25 cellular contexts compared by ENCODE assay signal in genomic region chr3:45120615-45121158, GRCh38. TPM values are rescaled to one million over a fixed set of nuclear protein-coding genes. Genes with fewer than 3 reads are reported as not detected.
DNase-seq lines count a peak whose midpoint lies in the region; ATAC-seq, FAIRE-seq and TF ChIP-seq lines count a peak whose summit lies in the region.
"Had no signal": no experiment of that assay in that cellular context is flagged by ENCODE, and none has a peak within 500 bp of the region (broad histone marks: within the 10 kb centered on the region; RNA-seq: fewer than 3 reads in every experiment).

No MANE protein-coding gene starts in this region.

- no peak overlapping the region for H2BK15ac ChIP-seq in mesenchymal stem cell (ENCODE audit: low read depth, poor library complexity, severe bottlenecking)

- no peak overlapping the region for H2BK5ac ChIP-seq in mesenchymal stem cell (ENCODE audit: low read depth, low read length, poor library complexity, severe bottlenecking)

- no peak for DNase-seq in left ventricle myocardium inferior
- DNase-seq in right cardiac atrium, result no peak
- DNase-seq in mammary epithelial cell, result no peak
- no peak for DNase-seq in mesenchymal stem cell
- DNase-seq in uterus, result no peak
- DNase-seq in GM12892 (ENCODE audit: insufficient read length), result no peak
- DNase-seq in activated CD4-positive, CD25-positive, alpha-beta regulatory T cell treated with anti-CD3 and anti-CD28 coated beads, Interleukin-2, amount 50 U/mL, for 72 hours, result no peak
- DNase-seq in SIG-M5 treated with dmso at 0.1 percent for 504 hours (lab: John Stamatoyannopoulos, UW; ENCODE audit: unreplicated experiment), result no peak
- DNase-seq: activated CD4-positive, alpha-beta T cell treated with anti-CD3 and anti-CD28 coated beads, Interleukin-2, amount 50 U/mL, for 1 hour; activated CD8-positive, alpha-beta memory T cell treated with anti-CD3 and anti-CD28 coated beads, Interleukin-2, amount 50 U/mL, for 48 hours; brain microvascular endothelial cell; cortex of kidney; DMS 273 treated with DMSO at 0.1 percent for 48 hours; left colon; NCI-H1930; retina; substantia nigra; T-helper 2 cell had no signal

- peaks cover 9% of the 10 kb centered on the region for H3K27me3 ChIP-seq in left ventricle myocardium inferior (ENCODE audit: low read depth)
- H3K27me3 ChIP-seq in right cardiac atrium (ENCODE audit: control insufficient read depth, insufficient read depth), result no peaks in the 10 kb centered on the region
- no peaks in the 10 kb centered on the region for H3K27me3 ChIP-seq in mammary epithelial cell (ENCODE audit: insufficient read depth, low read length)
- no peaks in the 10 kb centered on the region for H3K27me3 ChIP-seq in mesenchymal stem cell (ENCODE audit: control insufficient read depth in 1 of 2, insufficient read depth in 1 of 2, low read length in 2 of 2)
- no peaks in the 10 kb centered on the region for H3K27me3 ChIP-seq in uterus
- H3K27me3 ChIP-seq: BLaER1 treated with 17β-estradiol and CSF1 and Interleukin-3, amounts not matched to agents 10 nM and 100 nM; brain microvascular endothelial cell; gastroesophageal sphincter; vagina had no signal

- peaks cover 10% of the 10 kb centered on the region for H3K79me1 ChIP-seq in mesenchymal stem cell (replicated peaks; ENCODE audit: low read length, poor library complexity, severe bottlenecking)

- peak overlapping the region in 1 of 2 experiments; percentile 92 for H3K4ac ChIP-seq in mesenchymal stem cell (ENCODE audit: low read depth in 1 of 2, low read length in 2 of 2)

- no peaks in the 10 kb centered on the region for H4K20me1 ChIP-seq in mammary epithelial cell (ENCODE audit: insufficient read depth, low read length)

- CTCF ChIA-PET in mammary epithelial cell (lab: Charles Lee; ENCODE audit: low non-redundant PET), result no interaction called here

- no peak for ATAC-seq in right cardiac atrium
- ATAC-seq: gastroesophageal sphincter had no signal

- H3K27ac ChIP-seq in left ventricle myocardium inferior (replicated peaks), result peak overlapping the region; percentile 16
- H3K27ac ChIP-seq in right cardiac atrium (ENCODE audit: low read length), result no peak overlapping the region
- H3K27ac ChIP-seq in mammary epithelial cell (ENCODE audit: insufficient read depth, low read depth, low read length), result peak overlapping the region; percentile 53
- H3K27ac ChIP-seq in mesenchymal stem cell (ENCODE audit: low read length, poor library complexity, severe bottlenecking), result peak overlapping the region; percentile 21
- H3K27ac ChIP-seq in uterus, result peak overlapping the region; percentile 82 to 87
- H3K27ac ChIP-seq: BLaER1 treated with 17β-estradiol and CSF1 and Interleukin-3, amounts not matched to agents 10 nM and 100 nM; brain microvascular endothelial cell; gastroesophageal sphincter; KMS-11; neutrophil; vagina had no signal

- peak overlapping the region; percentile 50 for H2BK120ac ChIP-seq in mesenchymal stem cell (ENCODE audit: low read depth, low read length)

- H2BK12ac ChIP-seq in mesenchymal stem cell (ENCODE audit: low read length in 2 of 2), result peak overlapping the region; percentile 80 to 98

- H4K8ac ChIP-seq in mesenchymal stem cell (ENCODE audit: low read length), result peak overlapping the region; percentile 51

- peak overlapping the region; percentile 68 to 85 for H3K18ac ChIP-seq in mesenchymal stem cell (ENCODE audit: low read depth in 1 of 2, low read length in 2 of 2)

- in situ Hi-C loops in mammary epithelial cell (cut with MboI; ENCODE audit: low sequenced_read_pairs in 2 of 2), result no loop called here

- H3K4me2 ChIP-seq in mammary epithelial cell (ENCODE audit: insufficient read depth, low read depth, low read length), result no peak overlapping the region
- no peak overlapping the region for H3K4me2 ChIP-seq in mesenchymal stem cell (ENCODE audit: low read length, poor library complexity, severe bottlenecking)
- H3K4me2 ChIP-seq: BLaER1 treated with 17β-estradiol and CSF1 and Interleukin-3, amounts not matched to agents 10 nM and 100 nM; KMS-11 had no signal

- TF ChIP-seq CTCF in left ventricle myocardium inferior (IDR thresholded peaks at IDR 0.05; ENCODE audit: borderline replicate concordance) (no peak), mammary epithelial cell (conservative IDR thresholded peaks at IDR 0.05 in 1 of 2, IDR thresholded peaks at IDR 0.05 in 1 of 2; ENCODE audit: extremely low read depth in 1 of 2, insufficient read depth in 1 of 2, low read depth in 1 of 2, low read length in 2 of 2) (no peak), uterus (IDR thresholded peaks at IDR 0.05) (no peak)

- intact Hi-C loops in left ventricle myocardium inferior (cut with micrococcal nuclease), result no loop called here
- intact Hi-C loops in right cardiac atrium (cut with DNase I), result no loop called here
- intact Hi-C loops in mammary epithelial cell (cut with micrococcal nuclease), result loop anchor here (1.0 to 10.0 kb wide), 4 partner anchors 14 to 554 kb away; no protein-coding TSS in a partner anchor
- intact Hi-C loops in uterus (cut with DNase I; ENCODE audit: low total_unique reads), result no loop called here

- FAIRE-seq in GM12892 (lab: Jason Lieb, UNC), result no peak
- FAIRE-seq: A204.1 had no signal

- H3K23ac ChIP-seq in mesenchymal stem cell (ENCODE audit: low read length in 2 of 2), result no peak overlapping the region

- BruUV-seq in mammary epithelial cell (replicated peaks; lab: Mats Ljungman, UMichigan), result TSS peak; percentile 6

- H3K14ac ChIP-seq in mesenchymal stem cell (ENCODE audit: low read length in 2 of 2), result peak overlapping the region in 1 of 2 experiments; percentile 55

- no peak overlapping the region for H3K4me3 ChIP-seq in left ventricle myocardium inferior
- no peak overlapping the region for H3K4me3 ChIP-seq in right cardiac atrium (ENCODE audit: low read length)
- H3K4me3 ChIP-seq in mammary epithelial cell (replicated peaks in 1 of 3; ENCODE audit: insufficient read depth in 1 of 3, low read depth in 2 of 3, low read length in 3 of 3), result no peak overlapping the region
- no peak overlapping the region for H3K4me3 ChIP-seq in mesenchymal stem cell (ENCODE audit: insufficient read depth in 1 of 2, low read depth in 1 of 2, low read length in 2 of 2)
- no peak overlapping the region for H3K4me3 ChIP-seq in uterus
- H3K4me3 ChIP-seq: BLaER1 treated with 17β-estradiol and CSF1 and Interleukin-3, amounts not matched to agents 10 nM and 100 nM; gastroesophageal sphincter; vagina had no signal

- TF ChIP-seq POLR2A in uterus (IDR thresholded peaks at IDR 0.05) (no peak), GM12892 (IDR thresholded peaks at IDR 0.05; ENCODE audit: low read depth, low read length) (no peak)

- dilution Hi-C loops in mammary epithelial cell (cut with HindIII; ENCODE audit: low sequenced_read_pairs), result no loop called here

- WGBS in right cardiac atrium, result 83% methylated on average over 10 of the region's 10 CpGs
- WGBS in mammary epithelial cell (ENCODE audit: low coverage, missing lambda C conversion rate), result 88% methylated on average over 7 of the region's 10 CpGs
- 92% methylated on average over 8 of the region's 10 CpGs for WGBS in mesenchymal stem cell

- no peaks in the 10 kb centered on the region for H3K9me3 ChIP-seq in left ventricle myocardium inferior (replicated peaks)
- H3K9me3 ChIP-seq in right cardiac atrium (ENCODE audit: control insufficient read depth, low read length), result no peaks in the 10 kb centered on the region
- no peaks in the 10 kb centered on the region for H3K9me3 ChIP-seq in mammary epithelial cell (replicated peaks; ENCODE audit: insufficient read depth, low read length)
- H3K9me3 ChIP-seq in mesenchymal stem cell (ENCODE audit: control insufficient read depth, low read length), result no peaks in the 10 kb centered on the region
- no peaks in the 10 kb centered on the region for H3K9me3 ChIP-seq in uterus
- H3K9me3 ChIP-seq: BLaER1 treated with 17β-estradiol and CSF1 and Interleukin-3, amounts not matched to agents 10 nM and 100 nM; gastroesophageal sphincter; neutrophil; vagina had no signal

- H3K79me2 ChIP-seq in mammary epithelial cell (ENCODE audit: insufficient read depth, low read length), result peaks cover 79% of the 10 kb centered on the region

- H3K4me1 ChIP-seq in left ventricle myocardium inferior, result peaks cover 24% of the 10 kb centered on the region
- H3K4me1 ChIP-seq in right cardiac atrium (ENCODE audit: control insufficient read depth, insufficient read depth, low read length), result no peaks in the 10 kb centered on the region
- peaks cover 68% of the 10 kb centered on the region for H3K4me1 ChIP-seq in mammary epithelial cell (ENCODE audit: insufficient read depth, low read length)
- H3K4me1 ChIP-seq in mesenchymal stem cell (ENCODE audit: control insufficient read depth, insufficient read depth, low read depth, low read length), result peaks cover 18% of the 10 kb centered on the region
- H3K4me1 ChIP-seq in uterus, result peaks cover 0 to 5% of the 10 kb centered on the region in 2 donors

- peak overlapping the region; percentile 81 for H4K91ac ChIP-seq in mesenchymal stem cell (ENCODE audit: low read length)

- H2AFZ ChIP-seq in mammary epithelial cell (ENCODE audit: low read depth, low read length), result no peak overlapping the region
- H2AFZ ChIP-seq in mesenchymal stem cell (ENCODE audit: low read depth, low read length), result no peak overlapping the region

- no peak overlapping the region for H3K9ac ChIP-seq in mammary epithelial cell (ENCODE audit: insufficient read depth, low read length)
- peak overlapping the region; percentile 58 for H3K9ac ChIP-seq in mesenchymal stem cell (ENCODE audit: low read length)
- H3K9ac ChIP-seq: BLaER1 treated with 17β-estradiol and CSF1 and Interleukin-3, amounts not matched to agents 10 nM and 100 nM; KMS-11 had no signal

- H3K36me3 ChIP-seq in left ventricle myocardium inferior, result no peaks in the 10 kb centered on the region
- H3K36me3 ChIP-seq in mammary epithelial cell (ENCODE audit: insufficient read depth, low read length), result peaks cover 32% of the 10 kb centered on the region
- H3K36me3 ChIP-seq in mesenchymal stem cell (ENCODE audit: control insufficient read depth in 1 of 2, insufficient read depth in 2 of 2, low read depth in 1 of 2, low read length in 2 of 2), result peaks cover 4 to 33% of the 10 kb centered on the region in 2 experiments
- H3K36me3 ChIP-seq in uterus, result no peaks in the 10 kb centered on the region
- H3K36me3 ChIP-seq: BLaER1 treated with 17β-estradiol and CSF1 and Interleukin-3, amounts not matched to agents 10 nM and 100 nM; brain microvascular endothelial cell; gastroesophageal sphincter; neutrophil; vagina had no signal

- peak overlapping the region; percentile 98 for H2AK5ac ChIP-seq in mesenchymal stem cell (ENCODE audit: low read length, severe bottlenecking)

RNA-seq across cellular contexts. Expression of gene CDCP1, which starts 25.5 kb away (rescaled TPM):
- 0.25 TPM for total RNA-seq in left ventricle myocardium inferior
- total RNA-seq in right cardiac atrium, result under 1 TPM; 0.31 to 0.72 (median 0.46) TPM
- polyA plus RNA-seq in right cardiac atrium, result 0.09 TPM
- total RNA-seq in mammary epithelial cell, result 100 to 1,000 TPM; 126 to 271 TPM
- polyA plus RNA-seq in mammary epithelial cell, result 138 TPM
- 432 TPM for polyA minus RNA-seq in mammary epithelial cell
- polyA plus RNA-seq in mesenchymal stem cell (2013, experiment 1 of 2), result 71.6 TPM
- 71.5 TPM for polyA plus RNA-seq in mesenchymal stem cell (2013, experiment 2 of 2)
- total RNA-seq in uterus, result 10 to 100 TPM in 1 of 4 donors, 1 to 10 TPM in 3; 1.8 to 14.2 (median 4.0) TPM
- 0.36 TPM for polyA plus RNA-seq in GM12892 (2012; ENCODE audit: missing spikeins)
- total RNA-seq: G401 had no signal

Comparison
In these comparisons a context has a peak if more than half of its experiments do, and no peak if none do; other contexts are left out.
1. RNA of gene CDCP1, which starts 25.5 kb away (total RNA-seq): 126 to 271 TPM in mammary epithelial cell; 1.8 to 14.2 TPM in uterus, 0.31 to 0.72 TPM in right cardiac atrium and 0.25 TPM in left ventricle myocardium inferior (single experiment); every median in the first group is over 4 times any median in the second.